14 cellular contexts compared by ENCODE assay signal in genomic region chr3:124063168-124063909, GRCh38. TPM values are rescaled to one million over a fixed set of nuclear protein-coding genes. Genes with fewer than 3 reads are reported as not detected.
DNase-seq lines count a peak whose midpoint lies in the region; ATAC-seq and TF ChIP-seq lines count a peak whose summit lies in the region.
"Had no signal": no experiment of that assay in that cellular context is flagged by ENCODE, and none has a peak within 500 bp of the region (broad histone marks: within the 10 kb centered on the region; RNA-seq: fewer than 3 reads in every experiment).

No MANE protein-coding gene starts in this region.

- peak; percentile 25 for DNase-seq in H4 (ENCODE audit: low spot score)
- peak; percentile 92 for DNase-seq in NCI-H82 (lab: John Stamatoyannopoulos, UW)
- DNase-seq in fibroblast of peridontal ligament (ENCODE audit: extremely low read depth), result peak; percentile 13
- no peak for DNase-seq in smooth muscle cell (lab: John Stamatoyannopoulos, UW; ENCODE audit: unreplicated experiment)
- DNase-seq in CD1c-positive myeloid dendritic cell (ENCODE audit: extremely low spot score), result no peak
- DNase-seq in activated naive CD4-positive, alpha-beta T cell treated with anti-CD3 and anti-CD28 coated beads for 36 hours, result no peak
- DNase-seq: activated B cell treated with CpG ODN at 0.5 μM for 24 hours; activated T-cell treated with anti-CD3 and anti-CD28 coated beads, Interleukin-2, amount 50 U/mL, for 1 hour; anterior cingulate cortex; Caco-2; GOT3; midbrain; psoas muscle had no signal

- H3K4me3 Mint-ChIP-seq in activated naive CD4-positive, alpha-beta T cell treated with anti-CD3 and anti-CD28 coated beads for 36 hours, result no peak overlapping the region
- H3K4me3 Mint-ChIP-seq: activated B cell treated with CpG ODN at 0.5 μM for 24 hours had no signal

- H3K27ac ChIP-seq in smooth muscle cell (ENCODE audit: low read depth), result no peak overlapping the region
- H3K27ac ChIP-seq: psoas muscle had no signal

- peaks cover 85% of the 10 kb centered on the region for H4K20me1 ChIP-seq in smooth muscle cell (ENCODE audit: low read depth)

- intact Hi-C loops in activated naive CD4-positive, alpha-beta T cell treated with anti-CD3 and anti-CD28 coated beads for 36 hours (cut with micrococcal nuclease), result no loop called here

- H3K9me3 ChIP-seq in smooth muscle cell (replicated peaks; ENCODE audit: low read depth), result no peaks in the 10 kb centered on the region
- H3K9me3 ChIP-seq: Caco-2, psoas muscle had no signal

- H3K27me3 Mint-ChIP-seq in activated naive CD4-positive, alpha-beta T cell treated with anti-CD3 and anti-CD28 coated beads for 36 hours (ENCODE audit: low read depth), result peaks cover 5% of the 10 kb centered on the region

- no peak overlapping the region for H3K27ac Mint-ChIP-seq in activated naive CD4-positive, alpha-beta T cell treated with anti-CD3 and anti-CD28 coated beads for 36 hours
- H3K27ac Mint-ChIP-seq: activated B cell treated with CpG ODN at 0.5 μM for 24 hours had no signal

- CTCF ChIA-PET in activated naive CD4-positive, alpha-beta T cell treated with anti-CD3 and anti-CD28 coated beads for 36 hours (lab: Charles Lee), result interaction anchor here (0.6 to 1.3 kb wide), 4 partner anchors 13 to 1837 kb away, joined by 3 to 4 read pairs (median 3); no protein-coding TSS in a partner anchor

- no peak for TF ChIP-seq CTCF in smooth muscle cell (IDR thresholded peaks at IDR 0.05; ENCODE audit: borderline replicate concordance, insufficient read depth, poor library complexity, severe bottlenecking)

- ATAC-seq in HG03439 (IDR thresholded peaks at IDR 0.05; ENCODE audit: unreplicated experiment), result no peak

- H3K36me3 Mint-ChIP-seq in activated naive CD4-positive, alpha-beta T cell treated with anti-CD3 and anti-CD28 coated beads for 36 hours (ENCODE audit: low read depth), result no peaks in the 10 kb centered on the region

- H3K4me2 ChIP-seq in smooth muscle cell, result peak overlapping the region; percentile 34

- 83% methylated on average over 9 of the region's 9 CpGs for WGBS in smooth muscle cell (ENCODE audit: low lambda C conversion rate)

- no peaks in the 10 kb centered on the region for H3K9me3 Mint-ChIP-seq in activated naive CD4-positive, alpha-beta T cell treated with anti-CD3 and anti-CD28 coated beads for 36 hours
- H3K9me3 Mint-ChIP-seq: activated B cell treated with CpG ODN at 0.5 μM for 24 hours had no signal

- H2AFZ ChIP-seq in smooth muscle cell (ENCODE audit: low read depth), result no peak overlapping the region

- H3F3A ChIP-seq in smooth muscle cell (ENCODE audit: low read depth), result peaks cover 3% of the 10 kb centered on the region

- no peaks in the 10 kb centered on the region for H3K4me1 Mint-ChIP-seq in activated naive CD4-positive, alpha-beta T cell treated with anti-CD3 and anti-CD28 coated beads for 36 hours (ENCODE audit: low read depth)
- H3K4me1 Mint-ChIP-seq: activated B cell treated with CpG ODN at 0.5 μM for 24 hours had no signal

- no peaks in the 10 kb centered on the region for H3K36me3 ChIP-seq in smooth muscle cell (ENCODE audit: low read depth)

- peaks cover 38% of the 10 kb centered on the region for H3K79me2 ChIP-seq in smooth muscle cell (ENCODE audit: low read depth)

- no peak overlapping the region for H3K9ac ChIP-seq in smooth muscle cell (ENCODE audit: low read depth)

- H3K4me1 ChIP-seq in smooth muscle cell (ENCODE audit: low read depth), result peaks cover 11% of the 10 kb centered on the region
- H3K4me1 ChIP-seq: Caco-2 had no signal

- H3K4me3 ChIP-seq in smooth muscle cell, result no peak overlapping the region
- H3K4me3 ChIP-seq: psoas muscle had no signal

- no peaks in the 10 kb centered on the region for H3K27me3 ChIP-seq in smooth muscle cell (ENCODE audit: low read depth)

RNA-seq across cellular contexts. Expression of gene KALRN, which starts 30.2 kb away (rescaled TPM):
- total RNA-seq in H4 (2014; rRNA removed; shearing (Covaris generic)), result 8.1 and 21.7 TPM in 2 replicates
- 31.1 and 41.3 TPM in 2 replicates for total RNA-seq in smooth muscle cell
- 26.1 and 26.2 TPM in 2 replicates for polyA plus RNA-seq in smooth muscle cell
- total RNA-seq in activated naive CD4-positive, alpha-beta T cell treated with anti-CD3 and anti-CD28 coated beads for 36 hours, result 1 to 10 TPM; 8.1 to 8.9 TPM

Comparison
In these comparisons a context has a peak if more than half of its experiments do, and no peak if none do; other contexts are left out.
1. DNase-seq: peak in H4 (single experiment), NCI-H82 (single experiment) and fibroblast of peridontal ligament (single experiment); none in smooth muscle cell (single experiment), CD1c-positive myeloid dendritic cell (single experiment) and activated naive CD4-positive, alpha-beta T cell treated with anti-CD3 and anti-CD28 coated beads for 36 hours (single experiment).